In the genomic region with DNA sequence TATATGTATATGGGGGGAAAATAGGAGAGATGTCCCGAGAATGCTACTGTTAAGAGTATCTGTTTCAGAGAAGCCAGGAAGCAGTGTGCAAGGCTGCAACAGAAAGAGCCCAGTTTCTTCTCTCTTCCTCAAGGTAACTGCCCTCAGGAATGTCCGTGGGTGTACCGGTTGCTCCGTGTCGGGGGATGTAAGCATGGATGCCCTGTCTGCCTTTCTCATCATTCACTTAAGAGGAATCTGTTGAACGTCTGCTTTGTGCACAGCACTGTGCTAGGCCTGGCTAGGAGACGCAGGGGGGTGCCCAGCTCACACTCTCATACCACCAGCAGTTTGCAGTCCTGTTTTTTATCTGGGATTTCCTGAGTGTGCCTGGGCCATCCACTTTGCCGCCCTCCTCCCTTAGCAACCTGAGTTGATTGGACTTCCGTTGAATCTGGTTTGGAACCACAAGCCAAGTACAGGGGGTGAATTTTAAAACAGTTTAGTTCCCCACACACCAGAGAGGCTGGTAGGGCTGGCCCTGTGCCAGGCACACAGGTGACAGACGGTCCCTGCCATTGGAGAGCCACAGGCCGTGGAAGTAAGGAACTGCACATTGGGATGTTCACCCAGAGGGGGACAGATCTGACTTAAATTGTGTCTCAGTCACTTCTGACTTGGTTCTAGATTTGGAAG, we compare ENCODE assay signal across 3 cellular contexts.
TF ChIP-seq lines count a peak whose summit lies in the region.

No MANE protein-coding gene starts in this region.

TF ChIP-seq in SK-N-SH, 30 proteins besides CTCF, POLR2A, EP300 and RAD21:
- TF ChIP-seq RFX5 (IDR thresholded peaks at IDR 0.05; ENCODE audit: low read length) (peak; percentile 93), MXI1 (IDR thresholded peaks at IDR 0.05; ENCODE audit: low read depth, low read length) (peak; percentile 3; the same call in 1 of the 2 replicates)
- TF ChIP-seq, protein P1, sequence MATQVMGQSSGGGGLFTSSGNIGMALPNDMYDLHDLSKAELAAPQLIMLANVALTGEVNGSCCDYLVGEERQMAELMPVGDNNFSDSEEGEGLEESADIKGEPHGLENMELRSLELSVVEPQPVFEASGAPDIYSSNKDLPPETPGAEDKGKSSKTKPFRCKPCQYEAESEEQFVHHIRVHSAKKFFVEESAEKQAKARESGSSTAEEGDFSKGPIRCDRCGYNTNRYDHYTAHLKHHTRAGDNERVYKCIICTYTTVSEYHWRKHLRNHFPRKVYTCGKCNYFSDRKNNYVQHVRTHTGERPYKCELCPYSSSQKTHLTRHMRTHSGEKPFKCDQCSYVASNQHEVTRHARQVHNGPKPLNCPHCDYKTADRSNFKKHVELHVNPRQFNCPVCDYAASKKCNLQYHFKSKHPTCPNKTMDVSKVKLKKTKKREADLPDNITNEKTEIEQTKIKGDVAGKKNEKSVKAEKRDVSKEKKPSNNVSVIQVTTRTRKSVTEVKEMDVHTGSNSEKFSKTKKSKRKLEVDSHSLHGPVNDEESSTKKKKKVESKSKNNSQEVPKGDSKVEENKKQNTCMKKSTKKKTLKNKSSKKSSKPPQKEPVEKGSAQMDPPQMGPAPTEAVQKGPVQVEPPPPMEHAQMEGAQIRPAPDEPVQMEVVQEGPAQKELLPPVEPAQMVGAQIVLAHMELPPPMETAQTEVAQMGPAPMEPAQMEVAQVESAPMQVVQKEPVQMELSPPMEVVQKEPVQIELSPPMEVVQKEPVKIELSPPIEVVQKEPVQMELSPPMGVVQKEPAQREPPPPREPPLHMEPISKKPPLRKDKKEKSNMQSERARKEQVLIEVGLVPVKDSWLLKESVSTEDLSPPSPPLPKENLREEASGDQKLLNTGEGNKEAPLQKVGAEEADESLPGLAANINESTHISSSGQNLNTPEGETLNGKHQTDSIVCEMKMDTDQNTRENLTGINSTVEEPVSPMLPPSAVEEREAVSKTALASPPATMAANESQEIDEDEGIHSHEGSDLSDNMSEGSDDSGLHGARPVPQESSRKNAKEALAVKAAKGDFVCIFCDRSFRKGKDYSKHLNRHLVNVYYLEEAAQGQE (IDR thresholded peaks at IDR 0.05; ENCODE audit: low read depth, low read length) = no peak

TF ChIP-seq in SK-N-SH treated with all-trans-retinoic acid at 6 μM for 48 hours, 23 proteins besides CTCF, POLR2A, EP300 and RAD21:
- TF ChIP-seq, protein P2, sequence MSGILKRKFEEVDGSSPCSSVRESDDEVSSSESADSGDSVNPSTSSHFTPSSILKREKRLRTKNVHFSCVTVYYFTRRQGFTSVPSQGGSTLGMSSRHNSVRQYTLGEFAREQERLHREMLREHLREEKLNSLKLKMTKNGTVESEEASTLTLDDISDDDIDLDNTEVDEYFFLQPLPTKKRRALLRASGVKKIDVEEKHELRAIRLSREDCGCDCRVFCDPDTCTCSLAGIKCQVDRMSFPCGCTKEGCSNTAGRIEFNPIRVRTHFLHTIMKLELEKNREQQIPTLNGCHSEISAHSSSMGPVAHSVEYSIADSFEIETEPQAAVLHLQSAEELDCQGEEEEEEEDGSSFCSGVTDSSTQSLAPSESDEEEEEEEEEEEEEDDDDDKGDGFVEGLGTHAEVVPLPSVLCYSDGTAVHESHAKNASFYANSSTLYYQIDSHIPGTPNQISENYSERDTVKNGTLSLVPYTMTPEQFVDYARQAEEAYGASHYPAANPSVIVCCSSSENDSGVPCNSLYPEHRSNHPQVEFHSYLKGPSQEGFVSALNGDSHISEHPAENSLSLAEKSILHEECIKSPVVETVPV (CRISPR knock-in tag; IDR thresholded peaks at IDR 0.05) = no peak
- TF ChIP-seq ZFP3 (CRISPR knock-in tag; IDR thresholded peaks at IDR 0.05) (no peak), RARB (CRISPR knock-in tag; IDR thresholded peaks at IDR 0.05) (no peak), OSR1 (CRISPR knock-in tag; IDR thresholded peaks at IDR 0.05) (no peak), ZC3H10 (CRISPR knock-in tag; IDR thresholded peaks at IDR 0.05) (no peak), SNAI2 (CRISPR knock-in tag; IDR thresholded peaks at IDR 0.05) (no peak), TCF4 (CRISPR knock-in tag; IDR thresholded peaks at IDR 0.05; ENCODE audit: borderline replicate concordance) (no peak), BACH2 (CRISPR knock-in tag; IDR thresholded peaks at IDR 0.05; ENCODE audit: borderline replicate concordance) (no peak), GLIS3 (CRISPR knock-in tag; IDR thresholded peaks at IDR 0.05) (no peak), ZNF70 (CRISPR knock-in tag; IDR thresholded peaks at IDR 0.05) (no peak), PPARA (CRISPR knock-in tag; IDR thresholded peaks at IDR 0.05; ENCODE audit: borderline replicate concordance) (no peak), CSDC2 (CRISPR knock-in tag; IDR thresholded peaks at IDR 0.05) (no peak), ESRRG (CRISPR knock-in tag; IDR thresholded peaks at IDR 0.05) (no peak), TOX (CRISPR knock-in tag; IDR thresholded peaks at IDR 0.05; ENCODE audit: borderline replicate concordance) (no peak)
- TF ChIP-seq, protein P3, sequence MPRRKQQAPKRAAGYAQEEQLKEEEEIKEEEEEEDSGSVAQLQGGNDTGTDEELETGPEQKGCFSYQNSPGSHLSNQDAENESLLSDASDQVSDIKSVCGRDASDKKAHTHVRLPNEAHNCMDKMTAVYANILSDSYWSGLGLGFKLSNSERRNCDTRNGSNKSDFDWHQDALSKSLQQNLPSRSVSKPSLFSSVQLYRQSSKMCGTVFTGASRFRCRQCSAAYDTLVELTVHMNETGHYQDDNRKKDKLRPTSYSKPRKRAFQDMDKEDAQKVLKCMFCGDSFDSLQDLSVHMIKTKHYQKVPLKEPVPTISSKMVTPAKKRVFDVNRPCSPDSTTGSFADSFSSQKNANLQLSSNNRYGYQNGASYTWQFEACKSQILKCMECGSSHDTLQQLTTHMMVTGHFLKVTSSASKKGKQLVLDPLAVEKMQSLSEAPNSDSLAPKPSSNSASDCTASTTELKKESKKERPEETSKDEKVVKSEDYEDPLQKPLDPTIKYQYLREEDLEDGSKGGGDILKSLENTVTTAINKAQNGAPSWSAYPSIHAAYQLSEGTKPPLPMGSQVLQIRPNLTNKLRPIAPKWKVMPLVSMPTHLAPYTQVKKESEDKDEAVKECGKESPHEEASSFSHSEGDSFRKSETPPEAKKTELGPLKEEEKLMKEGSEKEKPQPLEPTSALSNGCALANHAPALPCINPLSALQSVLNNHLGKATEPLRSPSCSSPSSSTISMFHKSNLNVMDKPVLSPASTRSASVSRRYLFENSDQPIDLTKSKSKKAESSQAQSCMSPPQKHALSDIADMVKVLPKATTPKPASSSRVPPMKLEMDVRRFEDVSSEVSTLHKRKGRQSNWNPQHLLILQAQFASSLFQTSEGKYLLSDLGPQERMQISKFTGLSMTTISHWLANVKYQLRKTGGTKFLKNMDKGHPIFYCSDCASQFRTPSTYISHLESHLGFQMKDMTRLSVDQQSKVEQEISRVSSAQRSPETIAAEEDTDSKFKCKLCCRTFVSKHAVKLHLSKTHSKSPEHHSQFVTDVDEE (CRISPR knock-in tag; IDR thresholded peaks at IDR 0.05) = no peak
- TF ChIP-seq, protein P4, sequence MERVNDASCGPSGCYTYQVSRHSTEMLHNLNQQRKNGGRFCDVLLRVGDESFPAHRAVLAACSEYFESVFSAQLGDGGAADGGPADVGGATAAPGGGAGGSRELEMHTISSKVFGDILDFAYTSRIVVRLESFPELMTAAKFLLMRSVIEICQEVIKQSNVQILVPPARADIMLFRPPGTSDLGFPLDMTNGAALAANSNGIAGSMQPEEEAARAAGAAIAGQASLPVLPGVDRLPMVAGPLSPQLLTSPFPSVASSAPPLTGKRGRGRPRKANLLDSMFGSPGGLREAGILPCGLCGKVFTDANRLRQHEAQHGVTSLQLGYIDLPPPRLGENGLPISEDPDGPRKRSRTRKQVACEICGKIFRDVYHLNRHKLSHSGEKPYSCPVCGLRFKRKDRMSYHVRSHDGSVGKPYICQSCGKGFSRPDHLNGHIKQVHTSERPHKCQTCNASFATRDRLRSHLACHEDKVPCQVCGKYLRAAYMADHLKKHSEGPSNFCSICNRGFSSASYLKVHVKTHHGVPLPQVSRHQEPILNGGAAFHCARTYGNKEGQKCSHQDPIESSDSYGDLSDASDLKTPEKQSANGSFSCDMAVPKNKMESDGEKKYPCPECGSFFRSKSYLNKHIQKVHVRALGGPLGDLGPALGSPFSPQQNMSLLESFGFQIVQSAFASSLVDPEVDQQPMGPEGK (CRISPR knock-in tag; IDR thresholded peaks at IDR 0.05; ENCODE audit: borderline replicate concordance) = no peak
- TF ChIP-seq, protein P5, sequence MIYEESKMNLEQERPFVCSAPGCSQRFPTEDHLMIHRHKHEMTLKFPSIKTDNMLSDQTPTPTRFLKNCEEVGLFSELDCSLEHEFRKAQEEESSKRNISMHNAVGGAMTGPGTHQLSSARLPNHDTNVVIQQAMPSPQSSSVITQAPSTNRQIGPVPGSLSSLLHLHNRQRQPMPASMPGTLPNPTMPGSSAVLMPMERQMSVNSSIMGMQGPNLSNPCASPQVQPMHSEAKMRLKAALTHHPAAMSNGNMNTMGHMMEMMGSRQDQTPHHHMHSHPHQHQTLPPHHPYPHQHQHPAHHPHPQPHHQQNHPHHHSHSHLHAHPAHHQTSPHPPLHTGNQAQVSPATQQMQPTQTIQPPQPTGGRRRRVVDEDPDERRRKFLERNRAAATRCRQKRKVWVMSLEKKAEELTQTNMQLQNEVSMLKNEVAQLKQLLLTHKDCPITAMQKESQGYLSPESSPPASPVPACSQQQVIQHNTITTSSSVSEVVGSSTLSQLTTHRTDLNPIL (CRISPR knock-in tag; IDR thresholded peaks at IDR 0.05; ENCODE audit: low read depth) = no peak

TF ChIP-seq in H1, 55 proteins besides CTCF, POLR2A, EP300 and RAD21:
- TF ChIP-seq CEBPB (IDR thresholded peaks at IDR 0.05; ENCODE audit: low read depth, low read length) (no peak), EGR1 (IDR thresholded peaks at IDR 0.05; ENCODE audit: borderline replicate concordance, low read depth, low read length) (peak; percentile 31; the same call in 1 of the 2 replicates)
